Comparison of ENCODE assay signal across 9 cellular contexts in the genomic region with DNA sequence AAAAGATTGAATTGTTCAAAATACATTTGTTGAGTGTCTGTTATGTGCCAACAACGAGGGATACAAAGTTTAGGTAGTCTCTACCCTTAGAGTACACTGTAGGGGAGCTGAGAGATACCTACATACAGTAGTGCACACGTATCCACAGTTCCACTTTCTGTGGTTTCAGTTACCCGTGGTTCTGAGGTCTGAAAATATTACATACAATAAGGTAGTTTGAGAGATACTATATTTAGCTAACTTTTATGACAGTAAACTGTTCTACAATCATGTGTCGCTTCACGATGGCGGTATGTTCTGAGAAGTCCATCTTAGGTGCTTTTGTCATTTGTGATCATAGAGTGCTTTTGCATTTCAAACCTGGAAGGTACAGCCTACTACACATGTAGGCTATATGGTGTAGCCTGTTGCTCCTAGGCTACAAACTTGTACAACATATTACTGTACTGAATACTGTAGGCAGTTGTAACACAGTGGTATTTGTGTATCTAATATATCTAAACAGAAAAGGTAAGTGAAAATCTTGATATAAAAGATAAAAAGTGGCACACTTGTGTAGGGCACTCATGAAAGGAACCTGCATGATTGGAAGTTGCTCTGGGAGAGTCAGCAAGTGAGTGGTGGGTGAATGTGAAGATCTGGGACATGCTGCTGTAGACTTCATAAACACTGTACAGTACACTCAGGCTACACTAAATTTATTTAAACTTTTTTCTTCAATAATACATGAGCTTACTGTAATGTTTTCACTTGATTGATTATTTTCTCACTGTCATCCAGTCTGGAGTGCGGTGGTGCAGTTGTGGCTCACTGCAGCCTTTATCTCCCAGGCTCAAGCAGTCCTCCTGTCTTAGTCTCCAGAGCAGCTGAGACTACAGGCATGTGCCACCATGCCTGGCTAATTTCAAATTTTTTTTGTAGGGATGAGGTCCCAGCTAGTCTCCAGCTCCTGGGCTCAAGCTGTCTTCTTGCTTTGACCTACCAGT. TPM values are rescaled to one million over a fixed set of nuclear protein-coding genes. Genes with fewer than 3 reads are reported as not detected.
DNase-seq lines count a peak whose midpoint lies in the region; ATAC-seq and TF ChIP-seq lines count a peak whose summit lies in the region.
"Had no signal": no experiment of that assay in that cellular context is flagged by ENCODE, and none has a peak within 500 bp of the region (broad histone marks: within the 10 kb centered on the region; RNA-seq: fewer than 3 reads in every experiment).

No MANE protein-coding gene starts in this region.

- H3K27me3 ChIP-seq in DOHH2 (ENCODE audit: control insufficient read depth, low read length), result no peaks in the 10 kb centered on the region
- no peaks in the 10 kb centered on the region for H3K27me3 ChIP-seq in esophagus squamous epithelium
- H3K27me3 ChIP-seq: SJSA1 had no signal

- no peaks in the 10 kb centered on the region for H3K9me3 Mint-ChIP-seq in activated naive CD8-positive, alpha-beta T cell (ENCODE audit: low read depth)

- DNase-seq in dermis blood vessel endothelial cell (no peak), esophagus squamous epithelium (lab: John Stamatoyannopoulos, UW) (no peak), HuH-7 (ENCODE audit: low spot score) (no peak), NCI-H2029 treated with DMSO at 0.1 percent for 48 hours (lab: John Stamatoyannopoulos, UW) (no peak)

- H3K9me3 ChIP-seq in DOHH2 (ENCODE audit: control insufficient read depth, insufficient read depth, low read length) (no peaks in the 10 kb centered on the region), esophagus squamous epithelium (no peaks in the 10 kb centered on the region)

- H4K20me1 ChIP-seq in DOHH2 (ENCODE audit: control insufficient read depth, insufficient read depth, low read depth, low read length), result peaks cover 41% of the 10 kb centered on the region

- peaks cover 75% of the 10 kb centered on the region for H3K4me1 Mint-ChIP-seq in activated naive CD8-positive, alpha-beta T cell (ENCODE audit: low read depth)

- no peaks in the 10 kb centered on the region for H3K9me2 ChIP-seq in DOHH2 (replicated peaks; ENCODE audit: control insufficient read depth, low read length)

- H3K79me2 ChIP-seq in DOHH2 (ENCODE audit: control insufficient read depth, low read length), result peaks cover 99% of the 10 kb centered on the region

- no peaks in the 10 kb centered on the region for H3K27me3 Mint-ChIP-seq in activated naive CD8-positive, alpha-beta T cell

- H3K27ac ChIP-seq in DOHH2 (ENCODE audit: low read depth, low read length), result no peak overlapping the region
- H3K27ac ChIP-seq in esophagus squamous epithelium, result no peak overlapping the region
- H3K27ac ChIP-seq: SJSA1 had no signal

- H3K4me3 ChIP-seq in DOHH2 (ENCODE audit: low read length) (peak overlapping the region; percentile 100; the same call in 1 of the 2 replicates), esophagus squamous epithelium (no peak overlapping the region)
- H3K4me3 ChIP-seq: SJSA1 had no signal

- H3K36me3 ChIP-seq in DOHH2 (ENCODE audit: control insufficient read depth, low read length), result peaks cover 61% of the 10 kb centered on the region
- H3K36me3 ChIP-seq in esophagus squamous epithelium, result peaks cover 0 to 7% (median 0%) of the 10 kb centered on the region in 3 donors

- H3K4me2 ChIP-seq in DOHH2 (ENCODE audit: low read length), result peak overlapping the region; percentile 85

- TF ChIP-seq CTCF in DOHH2 (IDR thresholded peaks at IDR 0.05; ENCODE audit: low read depth, low read length, poor library complexity, severe bottlenecking) (no peak), esophagus squamous epithelium (IDR thresholded peaks at IDR 0.05) (no peak)

- H3K36me3 Mint-ChIP-seq in activated naive CD8-positive, alpha-beta T cell, result peaks cover 5% of the 10 kb centered on the region

- ATAC-seq in GM19395 (IDR thresholded peaks at IDR 0.05; ENCODE audit: unreplicated experiment), result peak; percentile 56
- ATAC-seq in HG03139 (IDR thresholded peaks at IDR 0.05; ENCODE audit: unreplicated experiment), result peak; percentile 32

- intact Hi-C loops in esophagus squamous epithelium (cut with DNase I), result no loop called here

- peaks cover 3% of the 10 kb centered on the region; the same call in 1 of the 2 replicates for H3F3A ChIP-seq in DOHH2 (ENCODE audit: control insufficient read depth, insufficient read depth)

- peaks cover 71% of the 10 kb centered on the region for H3K4me1 ChIP-seq in DOHH2 (ENCODE audit: control insufficient read depth, low read length)
- peaks cover 9 to 87% (median 27%) of the 10 kb centered on the region in 3 donors for H3K4me1 ChIP-seq in esophagus squamous epithelium

- 61 to 71% methylated on average over 7 of the region's 7 CpGs for WGBS in esophagus squamous epithelium, 2 donors

- peak overlapping the region; percentile 100 for H3K4me3 Mint-ChIP-seq in activated naive CD8-positive, alpha-beta T cell

- H3K27ac Mint-ChIP-seq in activated naive CD8-positive, alpha-beta T cell, result peak overlapping the region; percentile 70

- no peak for TF ChIP-seq POLR2A in esophagus squamous epithelium (IDR thresholded peaks at IDR 0.05)

RNA-seq across cellular contexts. Expression of a gene that starts 4.0 kb away (rescaled TPM):
- total RNA-seq in dermis blood vessel endothelial cell (15.1 and 21.9 TPM in 2 replicates), esophagus squamous epithelium (10 to 100 TPM; 16.5 to 34.3 (median 20.5) TPM)
